In genomic region chr7:27680610-27681009, GRCh38 we compare ENCODE assay signal across 24 cellular contexts.
"Had no signal": no experiment of that assay in that cellular context is flagged by ENCODE, and none has a peak within 500 bp of the region (broad histone marks: within the 10 kb centered on the region; RNA-seq: fewer than 3 reads in every experiment).

No MANE protein-coding gene starts in this region.

- H3K4me2 ChIP-seq: hepatocyte had no signal

- H3K9me3 ChIP-seq: esophagus muscularis mucosa, gastroesophageal sphincter, left ventricle myocardium inferior, neutrophil, ovary, sigmoid colon, upper lobe of left lung, vagina had no signal

- H3K27ac ChIP-seq: esophagus muscularis mucosa, gastroesophageal sphincter, hepatocyte, left ventricle myocardium inferior, neutrophil, ovary, sigmoid colon, upper lobe of left lung, vagina had no signal

- H3K4me3 ChIP-seq: esophagus muscularis mucosa, gastroesophageal sphincter, hepatocyte, left ventricle myocardium inferior, lung, ovary, sigmoid colon, upper lobe of left lung, vagina had no signal

- ATAC-seq: activated T-cell treated with anti-CD3 and anti-CD28 coated beads, Interleukin-2, amount 50 U/mL, for 4 hours; activated T-helper 17 cell treated with anti-CD3 and anti-CD28 coated beads, Interleukin-2, amount 50 U/mL, for 72 hours; gastroesophageal sphincter; stimulated activated effector memory CD8-positive, alpha-beta T cell treated with anti-CD3 and anti-CD28 coated beads, Interleukin-12 subunit alpha, Interleukin-12 subunit beta, amount 100 ng/mL, for 72 hours had no signal

- DNase-seq: activated CD4-positive, alpha-beta memory T cell treated with anti-CD3 and anti-CD28 coated beads for 36 hours; activated CD4-positive, alpha-beta T cell treated with anti-CD3 and anti-CD28 coated beads, Interleukin-2, amount 10 ng/mL, durations not matched to agents 24 days and 14 days; activated CD4-positive, CD25-positive, alpha-beta regulatory T cell treated with anti-CD3 and anti-CD28 coated beads, Interleukin-2, amount 50 U/mL, for 72 hours; activated gamma-delta T cell treated with Interleukin-2 at 50 U/mL for 16 hours; activated naive CD4-positive, alpha-beta T cell treated with anti-CD3 and anti-CD28 coated beads, Interleukin-2, amount 50 U/mL, for 16 hours; activated T-cell treated with anti-CD3 and anti-CD28 coated beads, Interleukin-2, amount 50 U/mL, for 4 hours; amniotic stem cell; endodermal cell; islet precursor cell; left ventricle myocardium inferior; ovary; retina; sigmoid colon; small intestine; stimulated activated CD4-positive, alpha-beta T cell treated with anti-CD3 and anti-CD28 coated beads, Interleukin-4, amount 100 ng/mL, for 24 hours; upper lobe of left lung had no signal

- H3K79me2 ChIP-seq: hepatocyte had no signal

- H3K27me3 ChIP-seq: esophagus muscularis mucosa, gastroesophageal sphincter, hepatocyte, neutrophil, ovary, sigmoid colon, upper lobe of left lung, vagina had no signal

- H3K36me3 ChIP-seq: esophagus muscularis mucosa, gastroesophageal sphincter, left ventricle myocardium inferior, neutrophil, ovary, sigmoid colon, upper lobe of left lung, vagina had no signal

- H2AFZ ChIP-seq: hepatocyte had no signal

- H3K4me1 ChIP-seq: upper lobe of left lung had no signal
